8 cellular contexts compared by ENCODE assay signal in genomic region chr11:134223836-134224709, GRCh38. TPM values are rescaled to one million over a fixed set of nuclear protein-coding genes. Genes with fewer than 3 reads are reported as not detected.
DNase-seq lines count a peak whose midpoint lies in the region; ATAC-seq, FAIRE-seq and TF ChIP-seq lines count a peak whose summit lies in the region.

NCAPD3 (minus strand) TSS chr11:134223967; CDS start chr11:134223926, 41 bp downstream.
VPS26B (plus strand) TSS chr11:134224671; CDS start chr11:134225123, 452 bp downstream.

- no peak within 1 kb of the TSS for H3K23ac ChIP-seq in H1 (ENCODE audit: insufficient read length)
- H3K23ac ChIP-seq in mesenchymal stem cell (ENCODE audit: low read length in 2 of 2), result peak within 1 kb of the TSS in 1 of 2 experiments; percentile 97

- H2BK20ac ChIP-seq in H1 (ENCODE audit: low read length), result no peak within 1 kb of the TSS

- H3K56ac ChIP-seq in H1 (replicated peaks; ENCODE audit: insufficient read length, low read depth, low read length), result no peak within 1 kb of the TSS

- H2BK5ac ChIP-seq in H1 (ENCODE audit: low read depth, low read length) (peak within 1 kb of the TSS; percentile 86; the same call in 1 of the 2 replicates), mesenchymal stem cell (ENCODE audit: low read depth, low read length, poor library complexity, severe bottlenecking) (no peak within 1 kb of the TSS)

- H2BK15ac ChIP-seq in H1 (ENCODE audit: low read length) (peak within 1 kb of the TSS; percentile 88; the same call in 1 of the 2 replicates), mesenchymal stem cell (ENCODE audit: low read depth, poor library complexity, severe bottlenecking) (no peak within 1 kb of the TSS)

- peak within 1 kb of the TSS; percentile 75 to 97 (median 86) for H3K4me3 ChIP-seq in H1 (ENCODE audit: extremely low read depth in 1 of 4, insufficient read depth in 2 of 4, low read depth in 3 of 4, low read length in 4 of 4)
- peak within 1 kb of the TSS; percentile 98 to 99 for H3K4me3 ChIP-seq in mesenchymal stem cell (ENCODE audit: insufficient read depth in 1 of 2, low read depth in 1 of 2, low read length in 2 of 2)

- H2BK120ac ChIP-seq in H1 (replicated peaks; ENCODE audit: low read depth, low read length) (no peak within 1 kb of the TSS), mesenchymal stem cell (ENCODE audit: low read depth, low read length) (peak within 1 kb of the TSS; percentile 71)

- H4K20me1 ChIP-seq in H1 (replicated peaks in 1 of 2; ENCODE audit: control insufficient read depth in 1 of 2, insufficient read depth in 2 of 2, low read length in 2 of 2), result peaks cover 0 to 8% of the 10 kb centered on the region in 2 experiments

- TF ChIP-seq EP300 in H1 (IDR thresholded peaks at IDR 0.05; ENCODE audit: borderline replicate concordance in 1 of 2, low read depth in 2 of 2, low read length in 2 of 2), result no peak

- H2AFZ ChIP-seq in H1 (ENCODE audit: low read length) (peak within 1 kb of the TSS; percentile 100), mesenchymal stem cell (ENCODE audit: low read depth, low read length) (peak within 1 kb of the TSS; percentile 95)

- H3K79me2 ChIP-seq in H1 (ENCODE audit: control insufficient read depth in 1 of 2, insufficient read depth in 2 of 2, low read length in 2 of 2), result peaks cover 0 to 31% of the 10 kb centered on the region in 2 experiments; a peak in 2 of 4 replicates

- TF ChIP-seq CTCF in H1 (IDR thresholded peaks at IDR 0.05; ENCODE audit: control extremely low read depth in 1 of 3, insufficient read depth in 1 of 3, low read depth in 1 of 3, low read length in 3 of 3), result no peak; a peak in 1 of 4 replicates

- peaks cover 3 to 10% (median 5%) of the 10 kb centered on the region in 4 experiments; a peak in 7 of 8 replicates for H3K36me3 ChIP-seq in H1 (ENCODE audit: control insufficient read depth in 2 of 4, insufficient read depth in 4 of 4, low read length in 3 of 4)
- H3K36me3 ChIP-seq in mesenchymal stem cell (ENCODE audit: control insufficient read depth in 1 of 2, insufficient read depth in 2 of 2, low read depth in 1 of 2, low read length in 2 of 2), result peaks cover 3 to 14% of the 10 kb centered on the region in 2 experiments

- H3K4me2 ChIP-seq in H1 (ENCODE audit: insufficient read depth in 1 of 2, low read depth in 2 of 2, low read length in 2 of 2), result peak within 1 kb of the TSS; percentile 97 to 99
- peak within 1 kb of the TSS; percentile 92 for H3K4me2 ChIP-seq in mesenchymal stem cell (ENCODE audit: low read length, poor library complexity, severe bottlenecking)

- peaks cover 0 to 5% (median 3%) of the 10 kb centered on the region in 4 experiments for H3K4me1 ChIP-seq in H1 (replicated peaks in 1 of 4; ENCODE audit: control insufficient read depth in 3 of 4, insufficient read depth in 4 of 4, low read length in 3 of 4)
- peaks cover 12% of the 10 kb centered on the region for H3K4me1 ChIP-seq in mesenchymal stem cell (ENCODE audit: control insufficient read depth, insufficient read depth, low read depth, low read length)

- no peak within 1 kb of the TSS for H3K14ac ChIP-seq in H1 (ENCODE audit: insufficient read length)
- H3K14ac ChIP-seq in mesenchymal stem cell (ENCODE audit: low read length in 2 of 2), result peak within 1 kb of the TSS in 1 of 2 experiments; percentile 100

- H3K23me2 ChIP-seq in H1 (ENCODE audit: low read depth, low read length), result peaks cover 20% of the 10 kb centered on the region

- peak; percentile 93 for DNase-seq in COLO829 (ENCODE audit: low spot score)
- DNase-seq in HTR-8/SVneo (ENCODE audit: insufficient read length, low spot score), result peak; percentile 95
- peak; percentile 91 for DNase-seq in NOMO-1 treated with dmso at 0.1 percent for 144 hours (lab: John Stamatoyannopoulos, UW; ENCODE audit: unreplicated experiment)
- peak; percentile 89 to 95 (median 91) for DNase-seq in activated CD8-positive, alpha-beta memory T cell treated with anti-CD3 and anti-CD28 coated beads for 48 hours (ENCODE audit: low read depth in 2 of 3, low spot score in 2 of 3)
- peak; percentile 86 to 96 for DNase-seq in H1 (ENCODE audit: low read depth in 1 of 2, low spot score in 2 of 2)
- DNase-seq in mesenchymal stem cell, result peak; percentile 97
- DNase-seq in stimulated activated CD8-positive, alpha-beta memory T cell treated with anti-CD3 and anti-CD28 coated beads, Interleukin-12 subunit alpha, Interleukin-12 subunit beta, amount 100 ng/mL, for 4 hours (ENCODE audit: low read depth), result peak; percentile 90

- peak within 1 kb of the TSS; percentile 46 for H4K5ac ChIP-seq in H1 (ENCODE audit: insufficient read length, low read depth, low read length)

- H2AK5ac ChIP-seq in H1 (ENCODE audit: low read depth, low read length), result no peak within 1 kb of the TSS
- no peak within 1 kb of the TSS for H2AK5ac ChIP-seq in mesenchymal stem cell (ENCODE audit: low read length, severe bottlenecking)

- H4K91ac ChIP-seq in H1 (replicated peaks; ENCODE audit: insufficient read length, low read length), result peak within 1 kb of the TSS; percentile 83
- H4K91ac ChIP-seq in mesenchymal stem cell (ENCODE audit: low read length), result peak within 1 kb of the TSS; percentile 92

- no peak within 1 kb of the TSS for H3K4ac ChIP-seq in H1 (replicated peaks; ENCODE audit: insufficient read length, low read depth, low read length)
- H3K4ac ChIP-seq in mesenchymal stem cell (ENCODE audit: low read depth in 1 of 2, low read length in 2 of 2), result peak within 1 kb of the TSS; percentile 71 to 95

- ATAC-seq in GM21367 (IDR thresholded peaks at IDR 0.05; ENCODE audit: unreplicated experiment), result peak; percentile 73

- CTCF ChIA-PET in H1 (lab: Charles Lee; ENCODE audit: partially characterized antibody), result interaction anchor here (0.6 to 4.8 kb wide), 4 partner anchors 11 to 49 kb away, joined by 3 to 23 read pairs (median 6); no protein-coding TSS in a partner anchor

- H3K18ac ChIP-seq in H1 (ENCODE audit: extremely low read depth, low read length) (peak within 1 kb of the TSS; percentile 25; the same call in 1 of the 2 replicates), mesenchymal stem cell (ENCODE audit: low read depth in 1 of 2, low read length in 2 of 2) (peak within 1 kb of the TSS; percentile 98 to 99)

- H3K79me1 ChIP-seq in H1 (ENCODE audit: low read depth, low read length) (peaks cover 9% of the 10 kb centered on the region), mesenchymal stem cell (replicated peaks; ENCODE audit: low read length, poor library complexity, severe bottlenecking) (peaks cover 21% of the 10 kb centered on the region)

- peak within 1 kb of the TSS; percentile 53; the same call in 1 of the 2 replicates for H4K8ac ChIP-seq in H1 (ENCODE audit: extremely low read depth, insufficient read depth, low read length)
- peak within 1 kb of the TSS; percentile 66 for H4K8ac ChIP-seq in mesenchymal stem cell (ENCODE audit: low read length)

- H2BK12ac ChIP-seq in H1 (ENCODE audit: low read depth, low read length), result no peak within 1 kb of the TSS
- H2BK12ac ChIP-seq in mesenchymal stem cell (ENCODE audit: low read length in 2 of 2), result peak within 1 kb of the TSS; percentile 22 to 74

- TF ChIP-seq RAD21 in H1 (IDR thresholded peaks at IDR 0.05 in 1 of 2, conservative IDR thresholded peaks at IDR 0.05 in 1 of 2; ENCODE audit: low read depth in 2 of 2, low read length in 2 of 2), result no peak

- POLR2A ChIA-PET in H1 (lab: Charles Lee; ENCODE audit: partially characterized antibody), result interaction anchor here (0.7 to 3.4 kb wide), 7 partner anchors 10 to 154 kb away, joined by 3 to 11 read pairs (median 4); partner anchors contain the start of gene GLB1L3

- WGBS in H1 (ENCODE audit: extremely low coverage in 1 of 2, insufficient coverage in 1 of 2, insufficient read length in 1 of 2, insufficient replicate concordance in 2 of 2, low coverage in 1 of 2, low lambda C conversion rate in 2 of 2, missing lambda C conversion rate in 1 of 2), 2 experiments, result 1% methylated on average over 67 of the region's 89 CpGs; no CpG with 5 or more reads in 1 of the 2 experiments
- under 1% methylated on average over 85 of the region's 89 CpGs for WGBS in mesenchymal stem cell

- TF ChIP-seq POLR2A in H1 (IDR thresholded peaks at IDR 0.05; ENCODE audit: control extremely low read depth in 1 of 2, low read depth in 2 of 2, low read length in 2 of 2), result no peak; a peak in 1 of 3 replicates

- FAIRE-seq in HTR-8/SVneo (lab: Jason Lieb, UNC), result no peak
- peak; percentile 7 for FAIRE-seq in H1 (lab: Jason Lieb, UNC)

- H3K9ac ChIP-seq in H1 (replicated peaks in 1 of 4; ENCODE audit: extremely low read depth in 1 of 4, low read depth in 3 of 4, low read length in 3 of 4), result peak within 1 kb of the TSS; percentile 35 to 62 (median 50)
- peak within 1 kb of the TSS; percentile 100 for H3K9ac ChIP-seq in mesenchymal stem cell (ENCODE audit: low read length)

- H3K27me3 ChIP-seq in H1 (replicated peaks in 1 of 4; ENCODE audit: control insufficient read depth in 3 of 4, extremely low read depth in 1 of 4, insufficient read depth in 3 of 4, low read length in 3 of 4) (peaks cover 0 to 6% (median 0%) of the 10 kb centered on the region in 4 experiments; a peak in 1 of 7 replicates), mesenchymal stem cell (ENCODE audit: control insufficient read depth in 1 of 2, insufficient read depth in 1 of 2, low read length in 2 of 2) (no peaks in the 10 kb centered on the region)

- H3K9me3 ChIP-seq in H1 (ENCODE audit: insufficient read depth in 2 of 2, low read depth in 1 of 2, low read length in 1 of 2) (no peaks in the 10 kb centered on the region), mesenchymal stem cell (ENCODE audit: control insufficient read depth, low read length) (no peaks in the 10 kb centered on the region)

- H3K27ac ChIP-seq in H1 (ENCODE audit: low read depth, low read length), result no peak within 1 kb of the TSS
- peak within 1 kb of the TSS; percentile 56 for H3K27ac ChIP-seq in mesenchymal stem cell (ENCODE audit: low read length, poor library complexity, severe bottlenecking)

RNA-seq across cellular contexts. Expression of gene NCAPD3, which starts in this region (rescaled TPM):
- total RNA-seq in H1 (2021; fragmentation: NEBNext Ultra II Directional; extraction: Animal tissue kit (Norgen Biotek cat#: 25700)), result 50.3 and 55.2 TPM in 2 replicates
- 26.5 and 27.1 TPM in 2 replicates for polyA plus RNA-seq in H1 (2011; rRNA removed)
- 33.8 TPM for polyA plus RNA-seq in H1 (2011; cell fraction: cytosol; rRNA removed)
- 56.8 TPM for polyA plus RNA-seq in H1 (2011; cell fraction: nucleus; rRNA removed)
- polyA plus RNA-seq in H1 (2012, experiment 1 of 2), result 31.1 to 45.3 TPM (median 36.0 TPM) in 4 replicates
- 4.8 TPM for polyA plus RNA-seq in H1 (2012, experiment 2 of 2)
- 23.8 TPM for polyA plus RNA-seq in H1 (2013, experiment 1 of 2)
- polyA plus RNA-seq in H1 (2013, experiment 2 of 2), result 22.4 TPM
- 76.6 and 83.3 TPM in 2 replicates for polyA minus RNA-seq in H1 (2011; rRNA and poly(A)+ RNA removed)
- polyA minus RNA-seq in H1 (2011; cell fraction: cytosol; rRNA and poly(A)+ RNA removed), result 62.4 TPM
- 67.9 TPM for polyA minus RNA-seq in H1 (2011; cell fraction: nucleus; rRNA and poly(A)+ RNA removed)
- 6.7 TPM for polyA plus RNA-seq in mesenchymal stem cell (2013, experiment 1 of 2)
- 6.5 TPM for polyA plus RNA-seq in mesenchymal stem cell (2013, experiment 2 of 2)

RNA-seq across cellular contexts. Expression of gene VPS26B, which starts in this region (rescaled TPM):
- 26.8 and 27.0 TPM in 2 replicates for total RNA-seq in H1 (2021; fragmentation: NEBNext Ultra II Directional; extraction: Animal tissue kit (Norgen Biotek cat#: 25700))
- 18.3 and 19.6 TPM in 2 replicates for polyA plus RNA-seq in H1 (2011; rRNA removed)
- 21.7 TPM for polyA plus RNA-seq in H1 (2011; cell fraction: cytosol; rRNA removed)
- polyA plus RNA-seq in H1 (2011; cell fraction: nucleus; rRNA removed), result 23.5 TPM
- polyA plus RNA-seq in H1 (2012, experiment 1 of 2), result 19.5 to 21.1 TPM (median 20.1 TPM) in 4 replicates
- polyA plus RNA-seq in H1 (2012, experiment 2 of 2), result 16.3 TPM
- 15.3 TPM for polyA plus RNA-seq in H1 (2013, experiment 1 of 2)
- 14.6 TPM for polyA plus RNA-seq in H1 (2013, experiment 2 of 2)
- 27.9 and 33.4 TPM in 2 replicates for polyA minus RNA-seq in H1 (2011; rRNA and poly(A)+ RNA removed)
- polyA minus RNA-seq in H1 (2011; cell fraction: cytosol; rRNA and poly(A)+ RNA removed), result 17.2 TPM
- 16.7 TPM for polyA minus RNA-seq in H1 (2011; cell fraction: nucleus; rRNA and poly(A)+ RNA removed)
- 35.7 TPM for polyA plus RNA-seq in mesenchymal stem cell (2013, experiment 1 of 2)
- polyA plus RNA-seq in mesenchymal stem cell (2013, experiment 2 of 2), result 35.5 TPM
